In genomic region chr4:169662226-169662625, GRCh38 we compare ENCODE assay signal across 20 cellular contexts. TPM values are rescaled to one million over a fixed set of nuclear protein-coding genes. Genes with fewer than 3 reads are reported as not detected.
DNase-seq lines count a peak whose midpoint lies in the region; ATAC-seq, FAIRE-seq and TF ChIP-seq lines count a peak whose summit lies in the region.
"Had no signal": no experiment of that assay in that cellular context is flagged by ENCODE, and none has a peak within 500 bp of the region (broad histone marks: within the 10 kb centered on the region; RNA-seq: fewer than 3 reads in every experiment).

No MANE protein-coding gene starts in this region.

- H3K27me3 Mint-ChIP-seq in progenitor cell of endocrine pancreas: no peaks in the 10 kb centered on the region
- H3K27me3 Mint-ChIP-seq: activated naive CD8-positive, alpha-beta T cell treated with anti-CD3 and anti-CD28 coated beads, Interleukin-2, amount 50 U/mL, for 24 hours; effector memory CD8-positive, alpha-beta T cell had no signal

- H3K36me3 ChIP-seq in endothelial cell of umbilical vein (ENCODE audit: control insufficient read depth in 2 of 2, extremely low read depth in 1 of 2, insufficient read depth in 2 of 2, low read length in 2 of 2): peaks cover 0 to 2% of the 10 kb centered on the region in 2 experiments
- no peaks in the 10 kb centered on the region for H3K36me3 ChIP-seq in tibial artery
- H3K36me3 ChIP-seq: thyroid gland had no signal

- no peaks in the 10 kb centered on the region for H4K20me1 ChIP-seq in endothelial cell of umbilical vein (replicated peaks; ENCODE audit: control insufficient read depth, extremely low read depth, insufficient read depth, low read length)

- DNase-seq in D721Med (ENCODE audit: insufficient read length, low spot score) (no peak), NCI-H1930 (lab: John Stamatoyannopoulos, UW) (peak; percentile 5 to 37), endothelial cell of umbilical vein (ENCODE audit: low read depth, low spot score) (peak; percentile 29), progenitor cell of endocrine pancreas (ENCODE audit: low spot score, unreplicated experiment) (no peak), tibial artery (no peak)
- DNase-seq: activated naive CD8-positive, alpha-beta T cell treated with anti-CD3 and anti-CD28 coated beads, Interleukin-2, amount 50 U/mL, for 24 hours; central memory CD4-positive, alpha-beta T cell; DMS79 treated with DMSO at 0.1 percent for 48 hours; effector memory CD8-positive, alpha-beta T cell; Kasumi-1; NCI-H2171; posterior cingulate gyrus; stimulated activated CD4-positive, alpha-beta T cell treated with anti-CD3 and anti-CD28 coated beads, Interleukin-12 subunit alpha, Interleukin-12 subunit beta, amount 100 ng/mL, for 4 hours; thyroid gland had no signal

- H3K9me3 ChIP-seq in endothelial cell of umbilical vein (replicated peaks; ENCODE audit: control insufficient read depth, insufficient read depth, low read length) (no peaks in the 10 kb centered on the region), tibial artery (no peaks in the 10 kb centered on the region)
- H3K9me3 ChIP-seq: thyroid gland had no signal

- dilution Hi-C loops in endothelial cell of umbilical vein (cut with MboI; ENCODE audit: extremely low pct_ligation_motif_present, low sequenced_read_pairs): no loop called here

- no peak overlapping the region for H2AFZ ChIP-seq in endothelial cell of umbilical vein (ENCODE audit: low read depth, low read length)

- peaks cover 7% of the 10 kb centered on the region for H3K36me3 Mint-ChIP-seq in progenitor cell of endocrine pancreas (ENCODE audit: insufficient read depth)

- TF ChIP-seq POLR2A in endothelial cell of umbilical vein (IDR thresholded peaks at IDR 0.05; ENCODE audit: low read depth, low read length): no peak

- H3K9ac ChIP-seq in endothelial cell of umbilical vein (replicated peaks; ENCODE audit: extremely low read depth, insufficient read depth, low read length): no peak overlapping the region

- peak overlapping the region; percentile 87 for H3K4me3 Mint-ChIP-seq in progenitor cell of endocrine pancreas (ENCODE audit: low read depth)
- H3K4me3 Mint-ChIP-seq: effector memory CD8-positive, alpha-beta T cell; T-helper 1 cell treated with Interleukin-12 subunit alpha and Interleukin-12 subunit beta and Interleukin-4 antibody, amounts not matched to agents 30 μg/mL and 1 μg/mL, for 36 hours; WTC11 had no signal

- no peak for TF ChIP-seq CTCF in D721Med (IDR thresholded peaks at IDR 0.05; ENCODE audit: insufficient read depth, missing control alignments)
- TF ChIP-seq CTCF in endothelial cell of umbilical vein (IDR thresholded peaks at IDR 0.05; ENCODE audit: extremely low read depth in 1 of 2, insufficient read depth in 1 of 2, low read depth in 1 of 2, low read length in 2 of 2): no peak
- TF ChIP-seq CTCF in progenitor cell of endocrine pancreas (IDR thresholded peaks at IDR 0.05; ENCODE audit: unreplicated experiment): no peak
- TF ChIP-seq CTCF in tibial artery (IDR thresholded peaks at IDR 0.05): no peak

- peaks cover 5% of the 10 kb centered on the region for H3K9me3 Mint-ChIP-seq in progenitor cell of endocrine pancreas (ENCODE audit: low read depth)
- H3K9me3 Mint-ChIP-seq: effector memory CD8-positive, alpha-beta T cell; T-helper 1 cell treated with Interleukin-12 subunit alpha and Interleukin-12 subunit beta and Interleukin-4 antibody, amounts not matched to agents 30 μg/mL and 1 μg/mL, for 36 hours had no signal

- POLR2A ChIA-PET in endothelial cell of umbilical vein (lab: Charles Lee): interaction anchor here (0.6 kb wide), 1 partner anchor 22 kb away, joined by 3 read pairs; no protein-coding TSS in a partner anchor

- H3K4me1 Mint-ChIP-seq in progenitor cell of endocrine pancreas (ENCODE audit: low read depth): peaks cover 57% of the 10 kb centered on the region

- FAIRE-seq in D721Med (lab: Jason Lieb, UNC) (peak; percentile 60), endothelial cell of umbilical vein (lab: Jason Lieb, UNC) (no peak)
- FAIRE-seq: H1 had no signal

- H3K4me3 ChIP-seq in endothelial cell of umbilical vein (replicated peaks in 1 of 3; ENCODE audit: insufficient read depth in 1 of 3, low read depth in 1 of 3, low read length in 3 of 3) (no peak overlapping the region), tibial artery (no peak overlapping the region)
- H3K4me3 ChIP-seq: thyroid gland had no signal

- H3K27ac ChIP-seq in endothelial cell of umbilical vein (ENCODE audit: insufficient read depth, low read depth, low read length): peak overlapping the region; percentile 24
- no peak overlapping the region for H3K27ac ChIP-seq in tibial artery
- H3K27ac ChIP-seq: C4-2B, thyroid gland had no signal

- no peaks in the 10 kb centered on the region for H3K27me3 ChIP-seq in endothelial cell of umbilical vein (ENCODE audit: control insufficient read depth in 2 of 2, insufficient read depth in 2 of 2, low read length in 2 of 2)
- no peaks in the 10 kb centered on the region for H3K27me3 ChIP-seq in tibial artery
- H3K27me3 ChIP-seq: thyroid gland had no signal

- H3K79me2 ChIP-seq in endothelial cell of umbilical vein (ENCODE audit: control insufficient read depth, insufficient read depth, low read length): peaks cover 17% of the 10 kb centered on the region

- H3K27ac Mint-ChIP-seq in progenitor cell of endocrine pancreas: peak overlapping the region; percentile 60
- H3K27ac Mint-ChIP-seq: activated naive CD8-positive, alpha-beta T cell treated with anti-CD3 and anti-CD28 coated beads, Interleukin-2, amount 50 U/mL, for 24 hours; T-helper 1 cell treated with Interleukin-12 subunit alpha and Interleukin-12 subunit beta and Interleukin-4 antibody, amounts not matched to agents 30 μg/mL and 1 μg/mL, for 36 hours; WTC11 had no signal

- H3K4me2 ChIP-seq in endothelial cell of umbilical vein (ENCODE audit: insufficient read depth, low read length): peak overlapping the region; percentile 13

- BruUV-seq in endothelial cell of umbilical vein (replicated peaks; lab: Mats Ljungman, UMichigan): no TSS peak

- no peak for ATAC-seq in HG03457 (IDR thresholded peaks at IDR 0.05; ENCODE audit: unreplicated experiment)
- no peak for ATAC-seq in HG03460 (IDR thresholded peaks at IDR 0.05; ENCODE audit: unreplicated experiment)
- ATAC-seq: activated naive CD8-positive, alpha-beta T cell treated with anti-CD3 and anti-CD28 coated beads, Interleukin-2, amount 50 U/mL, for 24 hours; effector memory CD8-positive, alpha-beta T cell; WTC11 had no signal

- H3K9me1 ChIP-seq in endothelial cell of umbilical vein (replicated peaks; ENCODE audit: control insufficient read depth, extremely low read depth, insufficient read depth, low read length): peaks cover 2% of the 10 kb centered on the region

- intact Hi-C loops in endothelial cell of umbilical vein (cut with micrococcal nuclease) (loop anchor here (5.0 kb wide), 1 partner anchor 55 kb away; no protein-coding TSS in a partner anchor), tibial artery (cut with DNase I; ENCODE audit: low total_unique reads) (no loop called here)

- H3K4me1 ChIP-seq in endothelial cell of umbilical vein (ENCODE audit: control insufficient read depth, extremely low read depth, insufficient read depth, low read length) (peaks cover 58% of the 10 kb centered on the region), tibial artery (peaks cover 0 to 26% (median 11%) of the 10 kb centered on the region in 4 donors)
- H3K4me1 ChIP-seq: thyroid gland had no signal

- CTCF ChIA-PET in endothelial cell of umbilical vein (lab: Charles Lee): interaction anchor here (1.0 to 1.9 kb wide), 4 partner anchors 12 to 49 kb away, joined by 3 to 10 read pairs (median 4); partner anchors contain the start of genes CLCN3 and NEK1

TF ChIP-seq in endothelial cell of umbilical vein, 7 proteins besides CTCF, POLR2A, EP300 and RAD21:
- TF ChIP-seq FOS (IDR thresholded peaks at IDR 0.05; ENCODE audit: borderline replicate concordance, insufficient read depth, low read length) (no peak), JUN (IDR thresholded peaks at IDR 0.05; ENCODE audit: borderline replicate concordance, insufficient read depth, insufficient read length, low read depth) (peak; percentile 35)
TF ChIP-seq in endothelial cell of umbilical vein: peak in this region for 1.

RNA-seq across cellular contexts. Expression of gene CLCN3, which starts 41.8 kb away (rescaled TPM):
- 49.0 and 51.4 TPM in 2 replicates for total RNA-seq in endothelial cell of umbilical vein
- 12.1 and 16.5 TPM in 2 replicates for polyA plus RNA-seq in endothelial cell of umbilical vein
- 13.2 and 13.6 TPM in 2 replicates for polyA plus RNA-seq in endothelial cell of umbilical vein (2011; cell fraction: cytosol; rRNA removed)
- 13.4 and 21.4 TPM in 2 replicates for polyA plus RNA-seq in endothelial cell of umbilical vein (2011; cell fraction: nucleus; rRNA removed)
- 24.8 and 33.1 TPM in 2 replicates for polyA plus RNA-seq in endothelial cell of umbilical vein (2012)
- polyA minus RNA-seq in endothelial cell of umbilical vein: 82.0 and 86.1 TPM in 2 replicates
- polyA minus RNA-seq in endothelial cell of umbilical vein (2011; cell fraction: cytosol; rRNA and poly(A)+ RNA removed): 10.9 TPM
- 31.2 and 48.2 TPM in 2 replicates for polyA minus RNA-seq in endothelial cell of umbilical vein (2011; cell fraction: nucleus; rRNA and poly(A)+ RNA removed)
- total RNA-seq in progenitor cell of endocrine pancreas: 106 and 117 TPM in 2 replicates

RNA-seq across cellular contexts. Expression of gene NEK1, which starts 49.8 kb away (rescaled TPM):
- total RNA-seq in endothelial cell of umbilical vein (10.1 and 10.4 TPM in 2 replicates), progenitor cell of endocrine pancreas (14.1 and 15.0 TPM in 2 replicates)
- polyA plus RNA-seq in endothelial cell of umbilical vein: 1.7 and 2.6 TPM in 2 replicates
- 2.2 and 2.5 TPM in 2 replicates for polyA plus RNA-seq in endothelial cell of umbilical vein (2011; cell fraction: cytosol; rRNA removed)
- polyA plus RNA-seq in endothelial cell of umbilical vein (2011; cell fraction: nucleus; rRNA removed): 4.9 and 6.6 TPM in 2 replicates
- 5.8 and 7.3 TPM in 2 replicates for polyA plus RNA-seq in endothelial cell of umbilical vein (2012)
- 8.4 and 13.1 TPM in 2 replicates for polyA minus RNA-seq in endothelial cell of umbilical vein
- 4.6 TPM for polyA minus RNA-seq in endothelial cell of umbilical vein (2011; cell fraction: cytosol; rRNA and poly(A)+ RNA removed)
- polyA minus RNA-seq in endothelial cell of umbilical vein (2011; cell fraction: nucleus; rRNA and poly(A)+ RNA removed): 24.7 and 26.1 TPM in 2 replicates

Comparison
In these comparisons a context has a peak if more than half of its experiments do, and no peak if none do; other contexts are left out.
1. DNase-seq: peak in NCI-H1930 (2 of 2) and endothelial cell of umbilical vein (single experiment); none in D721Med (single experiment), progenitor cell of endocrine pancreas (single experiment) and tibial artery (0 of 2).